19 cellular contexts compared by ENCODE assay signal in genomic region chr5:102018690-102019089, GRCh38.
"Had no signal": no experiment of that assay in that cellular context is flagged by ENCODE, and none has a peak within 500 bp of the region (broad histone marks: within the 10 kb centered on the region; RNA-seq: fewer than 3 reads in every experiment).

No MANE protein-coding gene starts in this region.

- ATAC-seq: activated CD4-positive, CD25-positive, alpha-beta regulatory T cell treated with anti-CD3 and anti-CD28 coated beads, Interleukin-2, amount 50 U/mL, for 24 hours; activated CD8-positive, alpha-beta T cell treated with anti-CD3 and anti-CD28 coated beads, Interleukin-2, amount 10 ng/mL, durations not matched to agents 7 days and 5 days; gastroesophageal sphincter; heart right ventricle; natural killer cell treated with Interleukin-12 subunit alpha and Interleukin-12 subunit beta and Interleukin-15 and Interleukin-18, amount 100 ng/mL, for 72 hours; stimulated activated naive B cell treated with anti-CD40 and anti-IgM and Interleukin-4, amounts not matched to agents 10 μg/mL and 1 μg/mL and 100 μg/mL, for 72 hours had no signal

- H3K27ac ChIP-seq: ascending aorta, coronary artery, gastroesophageal sphincter, heart right ventricle, thoracic aorta, upper lobe of left lung had no signal

- H3K4me1 ChIP-seq: ascending aorta, gastroesophageal sphincter, heart right ventricle, upper lobe of left lung had no signal

- H3K4me3 Mint-ChIP-seq: activated CD4-positive, alpha-beta T cell treated with anti-CD3 and anti-CD28 coated beads, Interleukin-2, amount 10 ng/mL, durations not matched to agents 7 days and 5 days; activated CD8-positive, alpha-beta T cell treated with anti-CD3 and anti-CD28 coated beads, Interleukin-2, amount 10 ng/mL, durations not matched to agents 7 days and 5 days; activated T-cell treated with anti-CD3 and anti-CD28 coated beads, Interleukin-2, amount 50 U/mL, for 24 hours; central memory CD8-positive, alpha-beta T cell; mesothelial cell of epicardium; natural killer cell treated with Interleukin-12 subunit alpha and Interleukin-12 subunit beta and Interleukin-15 and Interleukin-18, amount 100 ng/mL, for 72 hours; stimulated activated naive B cell treated with anti-CD40 and anti-IgM and Interleukin-4, amounts not matched to agents 10 μg/mL and 1 μg/mL and 100 μg/mL, for 72 hours had no signal

- H3K36me3 Mint-ChIP-seq: mesothelial cell of epicardium; stimulated activated naive B cell treated with anti-CD40 and anti-IgM and Interleukin-4, amounts not matched to agents 10 μg/mL and 1 μg/mL and 100 μg/mL, for 72 hours had no signal

- H3K36me3 ChIP-seq: ascending aorta, gastroesophageal sphincter, heart right ventricle, thoracic aorta, upper lobe of left lung had no signal

- DNase-seq: activated CD4-positive, alpha-beta T cell treated with anti-CD3 and anti-CD28 coated beads, Interleukin-2, amount 10 ng/mL, durations not matched to agents 7 days and 5 days; activated CD8-positive, alpha-beta T cell treated with anti-CD3 and anti-CD28 coated beads, Interleukin-2, amount 10 ng/mL, durations not matched to agents 7 days and 5 days; activated effector memory CD4-positive, alpha-beta T cell treated with Interleukin-2 at 50 U/mL for 16 hours; activated naive CD4-positive, alpha-beta T cell treated with anti-CD3 and anti-CD28 coated beads, Interleukin-2, amount 50 U/mL, for 16 hours; activated T-cell treated with anti-CD3 and anti-CD28 coated beads, Interleukin-2, amount 50 U/mL, for 24 hours; heart right ventricle; occipital lobe; stimulated activated naive B cell treated with anti-CD40 and anti-IgM and Interleukin-4, amounts not matched to agents 10 μg/mL and 1 μg/mL and 100 μg/mL, for 72 hours; T1000 had no signal

- H3K27me3 ChIP-seq: ascending aorta, gastroesophageal sphincter, heart right ventricle, upper lobe of left lung had no signal

- H3K27me3 Mint-ChIP-seq: activated CD4-positive, alpha-beta T cell treated with anti-CD3 and anti-CD28 coated beads, Interleukin-2, amount 10 ng/mL, durations not matched to agents 7 days and 5 days; activated T-cell treated with anti-CD3 and anti-CD28 coated beads, Interleukin-2, amount 50 U/mL, for 24 hours; central memory CD8-positive, alpha-beta T cell; natural killer cell treated with Interleukin-12 subunit alpha and Interleukin-12 subunit beta and Interleukin-15 and Interleukin-18, amount 100 ng/mL, for 72 hours; stimulated activated naive B cell treated with anti-CD40 and anti-IgM and Interleukin-4, amounts not matched to agents 10 μg/mL and 1 μg/mL and 100 μg/mL, for 72 hours had no signal

- H3K9me3 Mint-ChIP-seq: activated CD4-positive, alpha-beta T cell treated with anti-CD3 and anti-CD28 coated beads, Interleukin-2, amount 10 ng/mL, durations not matched to agents 7 days and 5 days; activated T-cell treated with anti-CD3 and anti-CD28 coated beads, Interleukin-2, amount 50 U/mL, for 24 hours; stimulated activated naive B cell treated with anti-CD40 and anti-IgM and Interleukin-4, amounts not matched to agents 10 μg/mL and 1 μg/mL and 100 μg/mL, for 72 hours had no signal

- H3K27ac Mint-ChIP-seq: activated CD4-positive, alpha-beta T cell treated with anti-CD3 and anti-CD28 coated beads, Interleukin-2, amount 10 ng/mL, durations not matched to agents 7 days and 5 days; activated CD8-positive, alpha-beta T cell treated with anti-CD3 and anti-CD28 coated beads, Interleukin-2, amount 10 ng/mL, durations not matched to agents 7 days and 5 days; activated T-cell treated with anti-CD3 and anti-CD28 coated beads, Interleukin-2, amount 50 U/mL, for 24 hours; mesothelial cell of epicardium; natural killer cell treated with Interleukin-12 subunit alpha and Interleukin-12 subunit beta and Interleukin-15 and Interleukin-18, amount 100 ng/mL, for 72 hours; stimulated activated naive B cell treated with anti-CD40 and anti-IgM and Interleukin-4, amounts not matched to agents 10 μg/mL and 1 μg/mL and 100 μg/mL, for 72 hours had no signal

- H3K4me1 Mint-ChIP-seq: activated CD4-positive, alpha-beta T cell treated with anti-CD3 and anti-CD28 coated beads, Interleukin-2, amount 10 ng/mL, durations not matched to agents 7 days and 5 days; central memory CD8-positive, alpha-beta T cell; mesothelial cell of epicardium; stimulated activated naive B cell treated with anti-CD40 and anti-IgM and Interleukin-4, amounts not matched to agents 10 μg/mL and 1 μg/mL and 100 μg/mL, for 72 hours had no signal

- H3K9me3 ChIP-seq: ascending aorta, gastroesophageal sphincter, thoracic aorta, upper lobe of left lung had no signal

- H3K4me3 ChIP-seq: ascending aorta, coronary artery, gastroesophageal sphincter, heart right ventricle, lung, thoracic aorta, upper lobe of left lung had no signal
